Comparison of ENCODE assay signal across 8 cellular contexts in the genomic region with DNA sequence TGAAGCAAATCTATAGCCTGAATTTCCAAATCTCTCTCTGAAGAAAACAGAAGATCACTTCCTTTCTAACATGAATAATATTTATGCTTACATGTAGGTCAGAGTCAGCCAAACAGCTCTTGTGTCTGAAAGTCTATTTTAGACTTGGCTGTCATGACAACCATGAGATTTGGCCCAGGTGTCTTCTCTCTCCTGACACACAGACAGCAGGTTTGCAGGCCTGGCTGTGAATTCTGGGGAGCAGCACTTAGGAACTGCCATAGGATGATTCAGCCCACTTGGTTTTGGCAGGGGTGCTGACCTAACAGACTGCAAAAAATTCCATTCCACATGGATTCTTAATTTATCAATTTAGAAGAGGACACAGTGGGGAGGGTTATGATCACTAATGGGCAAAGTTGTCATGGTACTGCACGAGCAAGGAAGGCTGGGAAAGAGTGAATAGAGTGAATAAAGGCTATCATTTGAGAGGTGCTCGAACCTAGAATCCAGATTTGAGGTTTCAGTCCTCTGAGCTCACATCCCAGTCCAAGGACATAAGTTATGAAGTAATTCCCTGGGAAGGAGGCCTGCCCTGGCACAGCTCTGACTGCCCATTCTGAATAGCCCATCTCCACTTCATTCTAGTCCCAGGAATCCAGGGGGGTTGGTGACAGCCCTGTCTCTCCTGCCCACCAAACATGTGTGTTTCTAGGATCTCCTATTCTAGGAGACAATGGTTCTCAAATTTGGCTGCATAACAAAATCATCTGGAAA.
A peak's percentile ranks its signal among the peaks of the same experiment; 100 is the strongest.
DNase-seq lines count a peak whose midpoint lies in the region; ATAC-seq and TF ChIP-seq lines count a peak whose summit lies in the region.

No MANE protein-coding gene starts in this region.

- DNase-seq in NCI-H1417 (lab: John Stamatoyannopoulos, UW): peak; percentile 11 to 70 (median 55)
- no peak for DNase-seq in NCI-H1417 treated with DMSO at 0.1 percent for 48 hours (lab: John Stamatoyannopoulos, UW)
- DNase-seq in NCI-H1694 (lab: John Stamatoyannopoulos, UW): peak; percentile 62
- DNase-seq in chondrocyte (ENCODE audit: low spot score): no peak
- DNase-seq in cortex of kidney (lab: John Stamatoyannopoulos, UW): no peak
- DNase-seq in KBM-7: no peak

- no peak overlapping the region for H3K4me3 Mint-ChIP-seq in chondrocyte (ENCODE audit: unreplicated experiment)

- peaks cover 13% of the 10 kb centered on the region for H3K4me1 Mint-ChIP-seq in chondrocyte (ENCODE audit: low read depth)

- H3K27ac Mint-ChIP-seq in chondrocyte (ENCODE audit: unreplicated experiment): peak overlapping the region; percentile 52

- no peaks in the 10 kb centered on the region for H3K36me3 ChIP-seq in rectal smooth muscle tissue (ENCODE audit: control insufficient read depth, insufficient read depth, low read length)

- ATAC-seq in HG02884 (IDR thresholded peaks at IDR 0.05; ENCODE audit: unreplicated experiment): no peak

- peaks cover 3% of the 10 kb centered on the region for H3K9me3 Mint-ChIP-seq in chondrocyte (ENCODE audit: low read depth)

- H3K4me1 ChIP-seq in rectal smooth muscle tissue (ENCODE audit: control insufficient read depth, insufficient read depth, low read length): peaks cover 11% of the 10 kb centered on the region

- no peak overlapping the region for H3K9ac ChIP-seq in rectal smooth muscle tissue (ENCODE audit: low read length)

- H3K27ac ChIP-seq in rectal smooth muscle tissue (ENCODE audit: low read depth, low read length): peak overlapping the region; percentile 45

- in situ Hi-C loops in KBM-7 (cut with MboI; ENCODE audit: low pct_unique_long_range_greater_than_20kb, low sequenced_read_pairs): no loop called here

- H3K27me3 Mint-ChIP-seq in chondrocyte (ENCODE audit: low read depth): no peaks in the 10 kb centered on the region

- no peaks in the 10 kb centered on the region for H3K36me3 Mint-ChIP-seq in chondrocyte (ENCODE audit: low read depth)

- TF ChIP-seq CTCF in chondrocyte (IDR thresholded peaks at IDR 0.05): no peak

- H3K4me3 ChIP-seq in rectal smooth muscle tissue (ENCODE audit: low read length): no peak overlapping the region

- H3K27me3 ChIP-seq in rectal smooth muscle tissue (ENCODE audit: control insufficient read depth, insufficient read depth, low read length): no peaks in the 10 kb centered on the region

Comparison
In these comparisons a context has a peak if more than half of its experiments do, and no peak if none do; other contexts are left out.
1. DNase-seq: peak in NCI-H1417 (3 of 3) and NCI-H1694 (single experiment); none in NCI-H1417 treated with DMSO at 0.1 percent for 48 hours (single experiment), chondrocyte (single experiment), cortex of kidney (single experiment) and KBM-7 (single experiment).